Comparison of ENCODE assay signal across 10 cellular contexts in the genomic region with DNA sequence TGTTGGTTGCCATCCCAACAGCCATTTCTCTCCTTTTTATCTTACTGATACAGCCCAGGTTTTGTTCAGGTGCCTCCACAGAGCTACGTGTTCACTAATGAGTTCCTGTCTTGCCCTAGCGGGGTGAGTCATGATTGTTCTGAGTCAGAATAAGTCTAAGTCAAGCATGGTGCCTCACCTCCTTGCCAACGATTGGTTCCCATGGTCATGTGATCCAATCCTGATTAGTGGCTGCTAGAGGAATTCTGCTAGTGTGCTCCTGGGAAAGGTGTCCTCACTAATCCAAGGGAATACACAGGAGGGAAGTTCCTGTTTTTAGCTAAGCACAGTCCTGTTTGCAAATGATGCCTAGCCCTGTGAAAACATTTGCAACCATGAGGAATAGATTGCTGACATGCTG.
DNase-seq lines count a peak whose midpoint lies in the region; ATAC-seq, FAIRE-seq and TF ChIP-seq lines count a peak whose summit lies in the region.
"Had no signal": no experiment of that assay in that cellular context is flagged by ENCODE, and none has a peak within 500 bp of the region (broad histone marks: within the 10 kb centered on the region; RNA-seq: fewer than 3 reads in every experiment).

No MANE protein-coding gene starts in this region.

- H4K20me1 ChIP-seq in H1 (replicated peaks in 1 of 2; ENCODE audit: control insufficient read depth in 1 of 2, insufficient read depth in 2 of 2, low read length in 2 of 2) = no peaks in the 10 kb centered on the region

- TF ChIP-seq CTCF in Calu3 (IDR thresholded peaks at IDR 0.05; ENCODE audit: unreplicated experiment) (no peak), H1 (IDR thresholded peaks at IDR 0.05; ENCODE audit: control extremely low read depth in 1 of 3, insufficient read depth in 1 of 3, low read depth in 1 of 3, low read length in 3 of 3) (no peak), osteocyte (IDR thresholded peaks at IDR 0.05) (no peak)

- H3K4me1 Mint-ChIP-seq in Calu3 (ENCODE audit: low read depth, unreplicated experiment) (peaks cover 15% of the 10 kb centered on the region), osteocyte (ENCODE audit: unreplicated experiment) (no peaks in the 10 kb centered on the region)

- no TSS peak for BruUV-seq in Calu3 (replicated peaks; lab: Mats Ljungman, UMichigan)

- peaks cover 12% of the 10 kb centered on the region for H3K27me3 Mint-ChIP-seq in Calu3 (ENCODE audit: unreplicated experiment)
- H3K27me3 Mint-ChIP-seq in osteocyte (ENCODE audit: unreplicated experiment) = peaks cover 10% of the 10 kb centered on the region

- WGBS in H1 (ENCODE audit: extremely low coverage in 1 of 2, insufficient coverage in 1 of 2, insufficient read length in 1 of 2, insufficient replicate concordance in 2 of 2, low coverage in 1 of 2, low lambda C conversion rate in 2 of 2, missing lambda C conversion rate in 1 of 2), 2 experiments = 95% methylated on average over 3 of the region's 3 CpGs; no CpG with 5 or more reads in 1 of the 2 experiments

- no peak overlapping the region for H3K14ac ChIP-seq in H1 (ENCODE audit: insufficient read length)

- H4K5ac ChIP-seq in H1 (ENCODE audit: insufficient read length, low read depth, low read length) = no peak overlapping the region

- H3K27ac Mint-ChIP-seq in Calu3 (ENCODE audit: unreplicated experiment) (no peak overlapping the region), osteocyte (ENCODE audit: unreplicated experiment) (no peak overlapping the region)

- H3K79me2 ChIP-seq in H1 (ENCODE audit: control insufficient read depth in 1 of 2, insufficient read depth in 2 of 2, low read length in 2 of 2) = no peaks in the 10 kb centered on the region

- H3K27ac ChIP-seq in H1 (ENCODE audit: low read depth, low read length) = no peak overlapping the region
- H3K27ac ChIP-seq: adrenal gland, testis had no signal

- H2BK5ac ChIP-seq in H1 (ENCODE audit: low read depth, low read length) = no peak overlapping the region

- intact Hi-C loops in Calu3 (cut with micrococcal nuclease; ENCODE audit: unreplicated experiment) = no loop called here

- H3K18ac ChIP-seq in H1 (ENCODE audit: extremely low read depth, low read length) = no peak overlapping the region

- no peak overlapping the region for H4K8ac ChIP-seq in H1 (ENCODE audit: extremely low read depth, insufficient read depth, low read length)

- H4K91ac ChIP-seq in H1 (replicated peaks; ENCODE audit: insufficient read length, low read length) = no peak overlapping the region

- no peak overlapping the region for H2BK20ac ChIP-seq in H1 (ENCODE audit: low read length)

- no peak overlapping the region for H2BK12ac ChIP-seq in H1 (ENCODE audit: low read depth, low read length)

- H3K4me1 ChIP-seq in H1 (replicated peaks in 1 of 4; ENCODE audit: control insufficient read depth in 3 of 4, insufficient read depth in 4 of 4, low read length in 3 of 4) = no peaks in the 10 kb centered on the region
- H3K4me1 ChIP-seq: adrenal gland, testis had no signal

- POLR2A ChIA-PET in H1 (lab: Charles Lee; ENCODE audit: partially characterized antibody) = no interaction called here

- H2AFZ ChIP-seq in H1 (ENCODE audit: low read length) = no peak overlapping the region

- no peaks in the 10 kb centered on the region for H3K9me3 Mint-ChIP-seq in Calu3 (ENCODE audit: low read depth, unreplicated experiment)
- H3K9me3 Mint-ChIP-seq in osteocyte (ENCODE audit: unreplicated experiment) = no peaks in the 10 kb centered on the region

- no peak overlapping the region for H2AK5ac ChIP-seq in H1 (ENCODE audit: low read depth, low read length)

- H3K4me3 Mint-ChIP-seq in Calu3 (ENCODE audit: low read depth, unreplicated experiment) (no peak overlapping the region), osteocyte (ENCODE audit: unreplicated experiment) (no peak overlapping the region)

- no peaks in the 10 kb centered on the region for H3K27me3 ChIP-seq in H1 (replicated peaks in 1 of 4; ENCODE audit: control insufficient read depth in 3 of 4, extremely low read depth in 1 of 4, insufficient read depth in 3 of 4, low read length in 3 of 4)
- H3K27me3 ChIP-seq: adrenal gland, testis had no signal

- no peak overlapping the region for H2BK120ac ChIP-seq in H1 (replicated peaks; ENCODE audit: low read depth, low read length)

- no peaks in the 10 kb centered on the region for H3K9me3 ChIP-seq in H1 (ENCODE audit: insufficient read depth in 2 of 2, low read depth in 1 of 2, low read length in 1 of 2)
- H3K9me3 ChIP-seq: adrenal gland, testis had no signal

- no peak for TF ChIP-seq POLR2A in H1 (IDR thresholded peaks at IDR 0.05; ENCODE audit: control extremely low read depth in 1 of 2, low read depth in 2 of 2, low read length in 2 of 2)

- TF ChIP-seq EP300 in H1 (IDR thresholded peaks at IDR 0.05; ENCODE audit: borderline replicate concordance in 1 of 2, low read depth in 2 of 2, low read length in 2 of 2) = no peak

- H2BK15ac ChIP-seq in H1 (ENCODE audit: low read length) = no peak overlapping the region

- no peaks in the 10 kb centered on the region for H3K79me1 ChIP-seq in H1 (ENCODE audit: low read depth, low read length)

- DNase-seq in Calu3 = peak; percentile 37
- DNase-seq in HS-27A (ENCODE audit: low read depth) = peak; percentile 53
- DNase-seq in H1 (ENCODE audit: low read depth in 1 of 2, low spot score in 2 of 2) = no peak
- DNase-seq in cerebellar cortex (ENCODE audit: low spot score) = no peak
- DNase-seq in osteocyte (ENCODE audit: extremely low spot score, unreplicated experiment) = no peak
- no peak for DNase-seq in hippocampal formation (lab: John Stamatoyannopoulos, UW)
- DNase-seq: adrenal gland, testis had no signal

- no peak overlapping the region for H3K4ac ChIP-seq in H1 (replicated peaks; ENCODE audit: insufficient read length, low read depth, low read length)

- no peaks in the 10 kb centered on the region for H3K36me3 ChIP-seq in H1 (ENCODE audit: control insufficient read depth in 2 of 4, insufficient read depth in 4 of 4, low read length in 3 of 4)
- H3K36me3 ChIP-seq: adrenal gland had no signal

- H3K23me2 ChIP-seq in H1 (ENCODE audit: low read depth, low read length) = no peaks in the 10 kb centered on the region

- no peak overlapping the region for H3K4me2 ChIP-seq in H1 (ENCODE audit: insufficient read depth in 1 of 2, low read depth in 2 of 2, low read length in 2 of 2)

- H3K36me3 Mint-ChIP-seq in Calu3 (ENCODE audit: insufficient read depth, unreplicated experiment) = no peaks in the 10 kb centered on the region
- no peaks in the 10 kb centered on the region for H3K36me3 Mint-ChIP-seq in osteocyte (ENCODE audit: unreplicated experiment)

- H3K4me3 ChIP-seq in H1 (ENCODE audit: extremely low read depth in 1 of 4, insufficient read depth in 2 of 4, low read depth in 3 of 4, low read length in 4 of 4) = no peak overlapping the region
- H3K4me3 ChIP-seq: adrenal gland, testis had no signal

- no peak overlapping the region for H3K9ac ChIP-seq in H1 (replicated peaks in 1 of 4; ENCODE audit: extremely low read depth in 1 of 4, low read depth in 3 of 4, low read length in 3 of 4)

- ATAC-seq in GM21360 (IDR thresholded peaks at IDR 0.05; ENCODE audit: unreplicated experiment) (peak; percentile 59), GM19455 (IDR thresholded peaks at IDR 0.05; ENCODE audit: unreplicated experiment) (no peak)

- no peak for TF ChIP-seq RAD21 in H1 (IDR thresholded peaks at IDR 0.05 in 1 of 2, conservative IDR thresholded peaks at IDR 0.05 in 1 of 2; ENCODE audit: low read depth in 2 of 2, low read length in 2 of 2)

- no peak overlapping the region for H3K56ac ChIP-seq in H1 (replicated peaks; ENCODE audit: insufficient read length, low read depth, low read length)

- no peak for FAIRE-seq in H1 (lab: Jason Lieb, UNC)

- CTCF ChIA-PET in Calu3 (lab: Charles Lee) (no interaction called here), H1 (lab: Charles Lee; ENCODE audit: partially characterized antibody) (no interaction called here)

- H3K23ac ChIP-seq in H1 (ENCODE audit: insufficient read length) = no peak overlapping the region

TF ChIP-seq in H1, 55 proteins besides CTCF, POLR2A, EP300 and RAD21:
- TF ChIP-seq, protein P1, sequence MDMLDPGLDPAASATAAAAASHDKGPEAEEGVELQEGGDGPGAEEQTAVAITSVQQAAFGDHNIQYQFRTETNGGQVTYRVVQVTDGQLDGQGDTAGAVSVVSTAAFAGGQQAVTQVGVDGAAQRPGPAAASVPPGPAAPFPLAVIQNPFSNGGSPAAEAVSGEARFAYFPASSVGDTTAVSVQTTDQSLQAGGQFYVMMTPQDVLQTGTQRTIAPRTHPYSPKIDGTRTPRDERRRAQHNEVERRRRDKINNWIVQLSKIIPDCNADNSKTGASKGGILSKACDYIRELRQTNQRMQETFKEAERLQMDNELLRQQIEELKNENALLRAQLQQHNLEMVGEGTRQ (IDR thresholded peaks at IDR 0.05; ENCODE audit: low read length) = peak; percentile 9; the same call in 1 of the 2 replicates
- no peak for TF ChIP-seq ASH2L (IDR thresholded peaks at IDR 0.05; ENCODE audit: low read length)
TF ChIP-seq in H1: peak in this region for 1.

Comparison
In these comparisons a context has a peak if more than half of its experiments do, and no peak if none do; other contexts are left out.
1. DNase-seq: peak in Calu3 (single experiment) and HS-27A (single experiment); none in H1 (0 of 2), cerebellar cortex (single experiment), osteocyte (single experiment) and hippocampal formation (0 of 2).